In the genomic region with DNA sequence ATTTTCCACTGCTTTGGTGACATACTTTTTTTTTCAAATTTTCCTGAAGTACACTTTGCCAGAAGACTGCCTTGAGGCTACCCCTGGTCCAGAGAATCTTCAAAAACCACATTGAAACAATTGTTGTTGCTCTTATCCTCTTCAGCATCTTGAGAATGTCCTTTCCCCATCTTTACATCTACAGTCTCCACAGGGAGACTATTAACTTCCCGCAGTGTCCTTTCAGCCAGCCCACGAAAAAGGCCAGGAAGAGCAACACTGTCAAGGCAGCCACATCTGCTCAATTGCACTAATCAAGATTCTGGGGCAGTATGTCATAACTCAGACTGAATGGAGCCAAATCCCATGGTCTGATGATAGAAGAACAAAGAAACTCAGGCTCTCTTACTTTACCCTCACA, we compare ENCODE assay signal across 15 cellular contexts.
"Had no signal": no experiment of that assay in that cellular context is flagged by ENCODE, and none has a peak within 500 bp of the region (broad histone marks: within the 10 kb centered on the region; RNA-seq: fewer than 3 reads in every experiment).

No MANE protein-coding gene starts in this region.

- FAIRE-seq: TTC549 had no signal

- H3K36me3 ChIP-seq: breast epithelium, ovary had no signal

- H3K27ac ChIP-seq: breast epithelium, foreskin keratinocyte, ovary, testis had no signal

- H3K27me3 ChIP-seq: breast epithelium, foreskin keratinocyte, ovary, testis had no signal

- ATAC-seq: foreskin keratinocyte; left lobe of liver; stimulated activated naive CD8-positive, alpha-beta T cell treated with anti-CD3 and anti-CD28 coated beads, Interleukin-15, amount 100 ng/mL, for 72 hours; T-helper 17 cell had no signal

- H3K4me3 ChIP-seq: breast epithelium, ovary, testis had no signal

- H3K9me3 ChIP-seq: breast epithelium, ovary, testis had no signal

- DNase-seq: activated CD4-positive, CD25-positive, alpha-beta regulatory T cell; activated naive CD8-positive, alpha-beta T cell treated with anti-CD3 and anti-CD28 coated beads for 36 hours; activated T-cell treated with anti-CD3 and anti-CD28 coated beads, Interleukin-2, amount 50 U/mL, for 1 hour; anterior cingulate cortex; foreskin keratinocyte; head of caudate nucleus; ovary; stimulated activated CD4-positive, alpha-beta T cell treated with anti-CD3 and anti-CD28 coated beads, Interleukin-15, amount 100 ng/mL, for 24 hours; stimulated activated CD4-positive, alpha-beta T cell treated with anti-CD3 and anti-CD28 coated beads, Interleukin-4, amount 100 ng/mL, for 24 hours; stimulated activated naive CD8-positive, alpha-beta T cell treated with anti-CD3 and anti-CD28 coated beads, Interleukin-15, amount 100 ng/mL, for 72 hours; T-helper 17 cell; testis had no signal

- H3K4me1 ChIP-seq: breast epithelium, foreskin keratinocyte, testis had no signal
